1 cellular context compared by ENCODE assay signal in the genomic region with DNA sequence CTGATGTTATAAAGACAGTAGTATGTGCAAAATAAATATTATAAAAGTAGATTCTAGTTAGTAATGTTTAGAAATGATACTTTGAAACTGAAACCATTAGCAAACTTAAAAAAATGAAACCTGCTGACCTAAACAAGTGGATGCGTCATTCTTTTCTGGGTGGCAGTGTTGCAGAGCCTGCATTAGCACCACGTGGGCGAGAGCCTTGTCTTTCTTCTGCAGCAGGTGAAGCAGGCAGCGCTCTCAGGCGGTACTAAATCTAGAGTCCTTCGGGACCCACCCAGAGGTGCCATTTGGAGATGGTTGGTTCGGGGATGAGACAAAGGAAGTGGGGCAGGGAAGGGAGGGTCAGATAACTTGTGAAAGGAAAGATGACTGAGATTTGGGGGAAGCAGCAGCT.
TF ChIP-seq lines count a peak whose summit lies in the region.

No MANE protein-coding gene starts in this region.

TF ChIP-seq in GM12878, 131 proteins besides CTCF, POLR2A, EP300 and RAD21 (continued from another document and continues in another):
- TF ChIP-seq, protein P1, sequence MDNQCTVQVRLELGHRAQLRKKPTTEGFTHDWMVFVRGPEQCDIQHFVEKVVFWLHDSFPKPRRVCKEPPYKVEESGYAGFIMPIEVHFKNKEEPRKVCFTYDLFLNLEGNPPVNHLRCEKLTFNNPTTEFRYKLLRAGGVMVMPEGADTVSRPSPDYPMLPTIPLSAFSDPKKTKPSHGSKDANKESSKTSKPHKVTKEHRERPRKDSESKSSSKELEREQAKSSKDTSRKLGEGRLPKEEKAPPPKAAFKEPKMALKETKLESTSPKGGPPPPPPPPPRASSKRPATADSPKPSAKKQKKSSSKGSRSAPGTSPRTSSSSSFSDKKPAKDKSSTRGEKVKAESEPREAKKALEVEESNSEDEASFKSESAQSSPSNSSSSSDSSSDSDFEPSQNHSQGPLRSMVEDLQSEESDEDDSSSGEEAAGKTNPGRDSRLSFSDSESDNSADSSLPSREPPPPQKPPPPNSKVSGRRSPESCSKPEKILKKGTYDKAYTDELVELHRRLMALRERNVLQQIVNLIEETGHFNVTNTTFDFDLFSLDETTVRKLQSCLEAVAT (IDR thresholded peaks at IDR 0.05), result 0 out of 2 replicates have a peak, but pooled peaks have one; percentile 29
- TF ChIP-seq, protein P2, sequence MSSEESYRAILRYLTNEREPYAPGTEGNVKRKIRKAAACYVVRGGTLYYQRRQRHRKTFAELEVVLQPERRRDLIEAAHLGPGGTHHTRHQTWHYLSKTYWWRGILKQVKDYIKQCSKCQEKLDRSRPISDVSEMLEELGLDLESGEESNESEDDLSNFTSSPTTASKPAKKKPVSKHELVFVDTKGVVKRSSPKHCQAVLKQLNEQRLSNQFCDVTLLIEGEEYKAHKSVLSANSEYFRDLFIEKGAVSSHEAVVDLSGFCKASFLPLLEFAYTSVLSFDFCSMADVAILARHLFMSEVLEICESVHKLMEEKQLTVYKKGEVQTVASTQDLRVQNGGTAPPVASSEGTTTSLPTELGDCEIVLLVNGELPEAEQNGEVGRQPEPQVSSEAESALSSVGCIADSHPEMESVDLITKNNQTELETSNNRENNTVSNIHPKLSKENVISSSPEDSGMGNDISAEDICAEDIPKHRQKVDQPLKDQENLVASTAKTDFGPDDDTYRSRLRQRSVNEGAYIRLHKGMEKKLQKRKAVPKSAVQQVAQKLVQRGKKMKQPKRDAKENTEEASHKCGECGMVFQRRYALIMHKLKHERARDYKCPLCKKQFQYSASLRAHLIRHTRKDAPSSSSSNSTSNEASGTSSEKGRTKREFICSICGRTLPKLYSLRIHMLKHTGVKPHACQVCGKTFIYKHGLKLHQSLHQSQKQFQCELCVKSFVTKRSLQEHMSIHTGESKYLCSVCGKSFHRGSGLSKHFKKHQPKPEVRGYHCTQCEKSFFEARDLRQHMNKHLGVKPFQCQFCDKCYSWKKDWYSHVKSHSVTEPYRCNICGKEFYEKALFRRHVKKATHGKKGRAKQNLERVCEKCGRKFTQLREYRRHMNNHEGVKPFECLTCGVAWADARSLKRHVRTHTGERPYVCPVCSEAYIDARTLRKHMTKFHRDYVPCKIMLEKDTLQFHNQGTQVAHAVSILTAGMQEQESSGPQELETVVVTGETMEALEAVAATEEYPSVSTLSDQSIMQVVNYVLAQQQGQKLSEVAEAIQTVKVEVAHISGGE (CRISPR knock-in tag; IDR thresholded peaks at IDR 0.05), result no peak
- TF ChIP-seq MYB (IDR thresholded peaks at IDR 0.05; ENCODE audit: borderline replicate concordance, low read depth, low read length) (no peak), RUNX3 (IDR thresholded peaks at IDR 0.05; ENCODE audit: low read length) (no peak), ETV6 (conservative IDR thresholded peaks at IDR 0.05 in 1 of 2, IDR thresholded peaks at IDR 0.05 in 1 of 2; ENCODE audit: borderline replicate concordance in 1 of 2, low read depth in 1 of 2) (no peak), BMI1 (IDR thresholded peaks at IDR 0.05; ENCODE audit: borderline replicate concordance) (no peak), TCF3 (IDR thresholded peaks at IDR 0.05; ENCODE audit: borderline replicate concordance, insufficient read depth, low read depth, low read length) (no peak), YBX1 (IDR thresholded peaks at IDR 0.05) (no peak), JUNB (IDR thresholded peaks at IDR 0.05) (no peak), RAD51 (IDR thresholded peaks at IDR 0.05) (peak; percentile 84), TARDBP (IDR thresholded peaks at IDR 0.05; ENCODE audit: borderline replicate concordance) (no peak), HDAC6 (IDR thresholded peaks at IDR 0.05; ENCODE audit: unreplicated experiment) (no peak), STAT1 (conservative IDR thresholded peaks at IDR 0.05) (no peak), EED (IDR thresholded peaks at IDR 0.05; ENCODE audit: low read depth) (no peak), SRF (IDR thresholded peaks at IDR 0.05; ENCODE audit: low read depth in 2 of 2, low read length in 2 of 2) (no peak), NFXL1 (IDR thresholded peaks at IDR 0.05; ENCODE audit: borderline replicate concordance) (no peak), BACH1 (IDR thresholded peaks at IDR 0.05; ENCODE audit: borderline replicate concordance) (no peak), KDM1A (IDR thresholded peaks at IDR 0.05; ENCODE audit: borderline replicate concordance) (no peak), YY1 (IDR thresholded peaks at IDR 0.05; ENCODE audit: low read depth, low read length) (no peak), SREBF2 (IDR thresholded peaks at IDR 0.05; ENCODE audit: low read length) (no peak), FOXK2 (IDR thresholded peaks at IDR 0.05) (no peak), RB1 (IDR thresholded peaks at IDR 0.05; ENCODE audit: borderline replicate concordance) (no peak), SP1 (IDR thresholded peaks at IDR 0.05; ENCODE audit: low read depth, low read length) (no peak), IKZF2 (IDR thresholded peaks at IDR 0.05) (no peak), SPI1 (IDR thresholded peaks at IDR 0.05; ENCODE audit: borderline replicate concordance, insufficient read depth, low read depth, low read length) (no peak), ZSCAN29 (IDR thresholded peaks at IDR 0.05) (no peak), SMAD1 (IDR thresholded peaks at IDR 0.05; ENCODE audit: low read depth, partially characterized antibody) (no peak), IKZF1 (conservative IDR thresholded peaks at IDR 0.05) (0 out of 2 replicates have a peak, but pooled peaks have one; percentile 9), EZH2 (IDR thresholded peaks at IDR 0.05; ENCODE audit: borderline replicate concordance, control insufficient read depth, low read depth, low read length) (no peak), CREM (IDR thresholded peaks at IDR 0.05; ENCODE audit: low read depth) (no peak), FOS (IDR thresholded peaks at IDR 0.05; ENCODE audit: borderline replicate concordance, extremely low read depth, insufficient read length) (no peak), TCF12 (IDR thresholded peaks at IDR 0.05; ENCODE audit: low read depth, low read length) (no peak), CREB1 (IDR thresholded peaks at IDR 0.05; ENCODE audit: low read depth) (no peak), IRF4 (IDR thresholded peaks at IDR 0.05; ENCODE audit: low read depth, low read length) (no peak), NR2C2 (IDR thresholded peaks at IDR 0.05; ENCODE audit: borderline replicate concordance, control insufficient read depth, insufficient read length, low read depth) (no peak), RCOR1 (conservative IDR thresholded peaks at IDR 0.05; ENCODE audit: low read depth, low read length) (no peak), TCF7 (IDR thresholded peaks at IDR 0.05; ENCODE audit: borderline replicate concordance) (no peak), ZBED1 (IDR thresholded peaks at IDR 0.05; ENCODE audit: borderline replicate concordance) (no peak), CHD2 (IDR thresholded peaks at IDR 0.05; ENCODE audit: borderline replicate concordance, low read depth, low read length) (no peak), ZNF384 (IDR thresholded peaks at IDR 0.05; ENCODE audit: borderline replicate concordance, low read depth, low read length) (no peak), CEBPB (IDR thresholded peaks at IDR 0.05; ENCODE audit: borderline replicate concordance in 1 of 2, low read depth in 2 of 2, low read length in 2 of 2) (no peak)
- TF ChIP-seq, protein P3, sequence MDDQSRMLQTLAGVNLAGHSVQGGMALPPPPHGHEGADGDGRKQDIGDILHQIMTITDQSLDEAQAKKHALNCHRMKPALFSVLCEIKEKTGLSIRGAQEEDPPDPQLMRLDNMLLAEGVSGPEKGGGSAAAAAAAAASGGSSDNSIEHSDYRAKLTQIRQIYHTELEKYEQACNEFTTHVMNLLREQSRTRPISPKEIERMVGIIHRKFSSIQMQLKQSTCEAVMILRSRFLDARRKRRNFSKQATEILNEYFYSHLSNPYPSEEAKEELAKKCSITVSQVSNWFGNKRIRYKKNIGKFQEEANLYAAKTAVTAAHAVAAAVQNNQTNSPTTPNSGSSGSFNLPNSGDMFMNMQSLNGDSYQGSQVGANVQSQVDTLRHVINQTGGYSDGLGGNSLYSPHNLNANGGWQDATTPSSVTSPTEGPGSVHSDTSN (IDR thresholded peaks at IDR 0.05; ENCODE audit: insufficient replicate concordance, low read depth, low read length), result no peak
- TF ChIP-seq, protein P4, sequence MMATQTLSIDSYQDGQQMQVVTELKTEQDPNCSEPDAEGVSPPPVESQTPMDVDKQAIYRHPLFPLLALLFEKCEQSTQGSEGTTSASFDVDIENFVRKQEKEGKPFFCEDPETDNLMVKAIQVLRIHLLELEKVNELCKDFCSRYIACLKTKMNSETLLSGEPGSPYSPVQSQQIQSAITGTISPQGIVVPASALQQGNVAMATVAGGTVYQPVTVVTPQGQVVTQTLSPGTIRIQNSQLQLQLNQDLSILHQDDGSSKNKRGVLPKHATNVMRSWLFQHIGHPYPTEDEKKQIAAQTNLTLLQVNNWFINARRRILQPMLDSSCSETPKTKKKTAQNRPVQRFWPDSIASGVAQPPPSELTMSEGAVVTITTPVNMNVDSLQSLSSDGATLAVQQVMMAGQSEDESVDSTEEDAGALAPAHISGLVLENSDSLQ (IDR thresholded peaks at IDR 0.05), result no peak
- TF ChIP-seq, protein P5, sequence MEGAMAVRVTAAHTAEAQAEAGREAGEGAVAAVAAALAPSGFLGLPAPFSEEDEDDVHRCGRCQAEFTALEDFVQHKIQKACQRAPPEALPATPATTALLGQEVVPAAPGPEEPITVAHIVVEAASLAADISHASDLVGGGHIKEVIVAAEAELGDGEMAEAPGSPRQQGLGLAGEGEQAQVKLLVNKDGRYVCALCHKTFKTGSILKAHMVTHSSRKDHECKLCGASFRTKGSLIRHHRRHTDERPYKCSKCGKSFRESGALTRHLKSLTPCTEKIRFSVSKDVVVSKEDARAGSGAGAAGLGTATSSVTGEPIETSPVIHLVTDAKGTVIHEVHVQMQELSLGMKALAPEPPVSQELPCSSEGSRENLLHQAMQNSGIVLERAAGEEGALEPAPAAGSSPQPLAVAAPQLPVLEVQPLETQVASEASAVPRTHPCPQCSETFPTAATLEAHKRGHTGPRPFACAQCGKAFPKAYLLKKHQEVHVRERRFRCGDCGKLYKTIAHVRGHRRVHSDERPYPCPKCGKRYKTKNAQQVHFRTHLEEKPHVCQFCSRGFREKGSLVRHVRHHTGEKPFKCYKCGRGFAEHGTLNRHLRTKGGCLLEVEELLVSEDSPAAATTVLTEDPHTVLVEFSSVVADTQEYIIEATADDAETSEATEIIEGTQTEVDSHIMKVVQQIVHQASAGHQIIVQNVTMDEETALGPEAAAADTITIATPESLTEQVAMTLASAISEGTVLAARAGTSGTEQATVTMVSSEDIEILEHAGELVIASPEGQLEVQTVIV (IDR thresholded peaks at IDR 0.05; ENCODE audit: borderline replicate concordance, partially characterized antibody), result no peak
- TF ChIP-seq, protein P6, sequence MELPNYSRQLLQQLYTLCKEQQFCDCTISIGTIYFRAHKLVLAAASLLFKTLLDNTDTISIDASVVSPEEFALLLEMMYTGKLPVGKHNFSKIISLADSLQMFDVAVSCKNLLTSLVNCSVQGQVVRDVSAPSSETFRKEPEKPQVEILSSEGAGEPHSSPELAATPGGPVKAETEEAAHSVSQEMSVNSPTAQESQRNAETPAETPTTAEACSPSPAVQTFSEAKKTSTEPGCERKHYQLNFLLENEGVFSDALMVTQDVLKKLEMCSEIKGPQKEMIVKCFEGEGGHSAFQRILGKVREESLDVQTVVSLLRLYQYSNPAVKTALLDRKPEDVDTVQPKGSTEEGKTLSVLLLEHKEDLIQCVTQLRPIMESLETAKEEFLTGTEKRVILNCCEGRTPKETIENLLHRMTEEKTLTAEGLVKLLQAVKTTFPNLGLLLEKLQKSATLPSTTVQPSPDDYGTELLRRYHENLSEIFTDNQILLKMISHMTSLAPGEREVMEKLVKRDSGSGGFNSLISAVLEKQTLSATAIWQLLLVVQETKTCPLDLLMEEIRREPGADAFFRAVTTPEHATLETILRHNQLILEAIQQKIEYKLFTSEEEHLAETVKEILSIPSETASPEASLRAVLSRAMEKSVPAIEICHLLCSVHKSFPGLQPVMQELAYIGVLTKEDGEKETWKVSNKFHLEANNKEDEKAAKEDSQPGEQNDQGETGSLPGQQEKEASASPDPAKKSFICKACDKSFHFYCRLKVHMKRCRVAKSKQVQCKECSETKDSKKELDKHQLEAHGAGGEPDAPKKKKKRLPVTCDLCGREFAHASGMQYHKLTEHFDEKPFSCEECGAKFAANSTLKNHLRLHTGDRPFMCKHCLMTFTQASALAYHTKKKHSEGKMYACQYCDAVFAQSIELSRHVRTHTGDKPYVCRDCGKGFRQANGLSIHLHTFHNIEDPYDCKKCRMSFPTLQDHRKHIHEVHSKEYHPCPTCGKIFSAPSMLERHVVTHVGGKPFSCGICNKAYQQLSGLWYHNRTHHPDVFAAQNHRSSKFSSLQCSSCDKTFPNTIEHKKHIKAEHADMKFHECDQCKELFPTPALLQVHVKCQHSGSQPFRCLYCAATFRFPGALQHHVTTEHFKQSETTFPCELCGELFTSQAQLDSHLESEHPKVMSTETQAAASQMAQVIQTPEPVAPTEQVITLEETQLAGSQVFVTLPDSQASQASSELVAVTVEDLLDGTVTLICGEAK (IDR thresholded peaks at IDR 0.05; ENCODE audit: borderline replicate concordance), result no peak
- TF ChIP-seq, protein P7, sequence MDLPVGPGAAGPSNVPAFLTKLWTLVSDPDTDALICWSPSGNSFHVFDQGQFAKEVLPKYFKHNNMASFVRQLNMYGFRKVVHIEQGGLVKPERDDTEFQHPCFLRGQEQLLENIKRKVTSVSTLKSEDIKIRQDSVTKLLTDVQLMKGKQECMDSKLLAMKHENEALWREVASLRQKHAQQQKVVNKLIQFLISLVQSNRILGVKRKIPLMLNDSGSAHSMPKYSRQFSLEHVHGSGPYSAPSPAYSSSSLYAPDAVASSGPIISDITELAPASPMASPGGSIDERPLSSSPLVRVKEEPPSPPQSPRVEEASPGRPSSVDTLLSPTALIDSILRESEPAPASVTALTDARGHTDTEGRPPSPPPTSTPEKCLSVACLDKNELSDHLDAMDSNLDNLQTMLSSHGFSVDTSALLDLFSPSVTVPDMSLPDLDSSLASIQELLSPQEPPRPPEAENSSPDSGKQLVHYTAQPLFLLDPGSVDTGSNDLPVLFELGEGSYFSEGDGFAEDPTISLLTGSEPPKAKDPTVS (IDR thresholded peaks at IDR 0.05; ENCODE audit: low read depth, low read length), result no peak
- TF ChIP-seq, protein P8, sequence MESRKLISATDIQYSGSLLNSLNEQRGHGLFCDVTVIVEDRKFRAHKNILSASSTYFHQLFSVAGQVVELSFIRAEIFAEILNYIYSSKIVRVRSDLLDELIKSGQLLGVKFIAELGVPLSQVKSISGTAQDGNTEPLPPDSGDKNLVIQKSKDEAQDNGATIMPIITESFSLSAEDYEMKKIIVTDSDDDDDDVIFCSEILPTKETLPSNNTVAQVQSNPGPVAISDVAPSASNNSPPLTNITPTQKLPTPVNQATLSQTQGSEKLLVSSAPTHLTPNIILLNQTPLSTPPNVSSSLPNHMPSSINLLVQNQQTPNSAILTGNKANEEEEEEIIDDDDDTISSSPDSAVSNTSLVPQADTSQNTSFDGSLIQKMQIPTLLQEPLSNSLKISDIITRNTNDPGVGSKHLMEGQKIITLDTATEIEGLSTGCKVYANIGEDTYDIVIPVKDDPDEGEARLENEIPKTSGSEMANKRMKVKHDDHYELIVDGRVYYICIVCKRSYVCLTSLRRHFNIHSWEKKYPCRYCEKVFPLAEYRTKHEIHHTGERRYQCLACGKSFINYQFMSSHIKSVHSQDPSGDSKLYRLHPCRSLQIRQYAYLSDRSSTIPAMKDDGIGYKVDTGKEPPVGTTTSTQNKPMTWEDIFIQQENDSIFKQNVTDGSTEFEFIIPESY (IDR thresholded peaks at IDR 0.05), result peak; percentile 86; the same call in 1 of the 2 replicates
